Comparison of ENCODE assay signal across 25 cellular contexts in genomic region chr11:33303541-33303940, GRCh38. TPM values are rescaled to one million over a fixed set of nuclear protein-coding genes. Genes with fewer than 3 reads are reported as not detected.
A peak's percentile ranks its signal among the peaks of the same experiment; 100 is the strongest.
DNase-seq lines count a peak whose midpoint lies in the region; ATAC-seq, FAIRE-seq and TF ChIP-seq lines count a peak whose summit lies in the region.
"Had no signal": no experiment of that assay in that cellular context is flagged by ENCODE, and none has a peak within 500 bp of the region (broad histone marks: within the 10 kb centered on the region; RNA-seq: fewer than 3 reads in every experiment).

No MANE protein-coding gene starts in this region.

- no peak for ATAC-seq in HG03342 (IDR thresholded peaks at IDR 0.05; ENCODE audit: unreplicated experiment)
- ATAC-seq: GM12878, GM23338 had no signal

- H3K4me1 ChIP-seq in transverse colon, result peaks cover 0 to 22% (median 4%) of the 10 kb centered on the region in 4 donors
- H3K4me1 ChIP-seq: BLaER1 had no signal

- peaks cover 9% of the 10 kb centered on the region for H3K36me3 Mint-ChIP-seq in activated CD4-positive, alpha-beta T cell treated with anti-CD3 and anti-CD28 coated beads, Interleukin-2, amount 10 ng/mL, durations not matched to agents 24 days and 14 days (ENCODE audit: low read depth)
- peaks cover 57% of the 10 kb centered on the region for H3K36me3 Mint-ChIP-seq in brain

- H3K27me3 ChIP-seq in transverse colon, result no peaks in the 10 kb centered on the region
- H3K27me3 ChIP-seq: BLaER1, MG63 had no signal

- peaks cover 4% of the 10 kb centered on the region for H3K4me1 Mint-ChIP-seq in activated CD4-positive, alpha-beta T cell treated with anti-CD3 and anti-CD28 coated beads, Interleukin-2, amount 10 ng/mL, durations not matched to agents 24 days and 14 days
- H3K4me1 Mint-ChIP-seq in brain, result peaks cover 46% of the 10 kb centered on the region

- TF ChIP-seq POLR2A in GM12892 (IDR thresholded peaks at IDR 0.05; ENCODE audit: low read depth, low read length) (no peak), transverse colon (IDR thresholded peaks at IDR 0.05) (no peak)

- peak; percentile 54 for FAIRE-seq in GM12892 (lab: Jason Lieb, UNC)
- FAIRE-seq: A204.1, D721Med, GM12878 had no signal

- no peaks in the 10 kb centered on the region for H3K27me3 Mint-ChIP-seq in activated CD4-positive, alpha-beta T cell treated with anti-CD3 and anti-CD28 coated beads, Interleukin-2, amount 10 ng/mL, durations not matched to agents 24 days and 14 days
- no peaks in the 10 kb centered on the region for H3K27me3 Mint-ChIP-seq in brain
- H3K27me3 Mint-ChIP-seq: CD4-positive, CD25-positive, alpha-beta regulatory T cell had no signal

- no peak overlapping the region for H3K27ac ChIP-seq in transverse colon
- H3K27ac ChIP-seq: BLaER1, SK-N-MC had no signal

- intact Hi-C loops in activated CD4-positive, alpha-beta T cell treated with anti-CD3 and anti-CD28 coated beads, Interleukin-2, amount 10 ng/mL, durations not matched to agents 24 days and 14 days (cut with micrococcal nuclease), result no loop called here
- intact Hi-C loops in transverse colon (cut with DNase I; ENCODE audit: low total_unique reads), result no loop called here

- in situ Hi-C loops in transverse colon (cut with MboI; ENCODE audit: low pct_ligation_motif_present in 1 of 4, low pct_unique_long_range_greater_than_20kb in 1 of 4, low sequenced_read_pairs in 3 of 4), result no loop called here

- H3K9me3 Mint-ChIP-seq in activated CD4-positive, alpha-beta T cell treated with anti-CD3 and anti-CD28 coated beads, Interleukin-2, amount 10 ng/mL, durations not matched to agents 24 days and 14 days, result no peaks in the 10 kb centered on the region
- H3K9me3 Mint-ChIP-seq in brain, result peaks cover 0 to 2% (median 2%) of the 10 kb centered on the region in 5 experiments
- H3K9me3 Mint-ChIP-seq: CD4-positive, CD25-positive, alpha-beta regulatory T cell; GM23338; H9 had no signal

- no peak overlapping the region for H3K4me3 ChIP-seq in transverse colon
- H3K4me3 ChIP-seq: BLaER1, GM12878, GM23338, MG63, SK-N-MC had no signal

- 82 to 93% methylated on average over 4 of the region's 4 CpGs for WGBS in transverse colon (ENCODE audit: low coverage in 1 of 2), 2 donors

- no peaks in the 10 kb centered on the region for H3K9me3 ChIP-seq in transverse colon
- H3K9me3 ChIP-seq: MG63 had no signal

- peak overlapping the region; percentile 60 for H3K27ac Mint-ChIP-seq in activated CD4-positive, alpha-beta T cell treated with anti-CD3 and anti-CD28 coated beads, Interleukin-2, amount 10 ng/mL, durations not matched to agents 24 days and 14 days
- peak overlapping the region in 3 of 5 experiments; percentile 18 to 41 (median 28) for H3K27ac Mint-ChIP-seq in brain
- H3K27ac Mint-ChIP-seq: GM23338, H9 had no signal

- TF ChIP-seq CTCF in brain (conservative IDR thresholded peaks at IDR 0.05) (no peak), transverse colon (IDR thresholded peaks at IDR 0.05) (no peak)

- H3K4me3 Mint-ChIP-seq in activated CD4-positive, alpha-beta T cell treated with anti-CD3 and anti-CD28 coated beads, Interleukin-2, amount 10 ng/mL, durations not matched to agents 24 days and 14 days, result no peak overlapping the region
- no peak overlapping the region for H3K4me3 Mint-ChIP-seq in brain
- H3K4me3 Mint-ChIP-seq: CD4-positive, CD25-positive, alpha-beta regulatory T cell; GM23338; H9 had no signal

- TF ChIP-seq EP300 in transverse colon (IDR thresholded peaks at IDR 0.05; ENCODE audit: low read depth), result no peak

- DNase-seq in activated CD4-positive, alpha-beta T cell treated with anti-CD3 and anti-CD28 coated beads, Interleukin-2, amount 10 ng/mL, durations not matched to agents 24 days and 14 days, result no peak
- DNase-seq in activated CD4-positive, alpha-beta T cell treated with anti-CD3 and anti-CD28 coated beads for 1 hour, result no peak
- DNase-seq in GM12892 (ENCODE audit: insufficient read length) (no peak), myocyte (ENCODE audit: low read depth) (peak; percentile 37), SHP77 (lab: John Stamatoyannopoulos, UW) (no peak), transverse colon (no peak)
- DNase-seq: CD4-positive, CD25-positive, alpha-beta regulatory T cell; GDM1; H9; IMR-90; KG1; MG63; NCI-H2029; NCI-H524; NCI-H774; RPMI8226; SIG-M5 had no signal

- no peaks in the 10 kb centered on the region for H3K36me3 ChIP-seq in transverse colon

RNA-seq across cellular contexts. Expression of gene HIPK3, which starts 46.4 kb away (rescaled TPM):
- total RNA-seq in activated CD4-positive, alpha-beta T cell treated with anti-CD3 and anti-CD28 coated beads, Interleukin-2, amount 10 ng/mL, durations not matched to agents 24 days and 14 days, result 35.4 and 37.5 TPM in 2 replicates
- polyA plus RNA-seq in GM12892 (2012; ENCODE audit: missing spikeins), result 18.3 TPM
- 5.3 TPM for polyA plus RNA-seq in brain (ENCODE audit: insufficient read depth, low read depth, low replicate concordance)
- 166 and 185 TPM in 2 replicates for total RNA-seq in myocyte
- polyA plus RNA-seq in myocyte (2012), result 34.1 TPM
- total RNA-seq in transverse colon, result 100 to 1,000 TPM in 1 of 4 donors, 10 to 100 TPM in 3; 67.0 to 121 (median 86.8) TPM
